ENCODE assay signal across 8 cellular contexts in the genomic region with DNA sequence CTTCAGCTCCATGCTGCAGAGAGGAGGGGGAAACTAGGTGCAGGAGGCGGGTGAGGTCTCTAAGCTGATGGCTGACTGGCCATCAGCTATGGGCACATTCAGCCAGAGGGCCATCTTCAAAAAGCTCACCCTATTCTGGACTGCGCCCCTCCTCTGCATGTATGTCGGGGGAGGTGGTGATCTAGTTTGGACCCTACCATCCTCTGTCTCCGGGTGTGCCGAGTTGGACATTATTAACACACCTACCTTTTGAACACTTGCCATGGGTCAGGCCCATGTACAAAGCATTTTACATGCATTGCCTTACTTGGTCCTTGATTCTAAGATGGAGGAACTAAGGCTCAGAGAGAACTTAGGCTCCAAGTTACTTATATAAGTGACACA. TPM values are rescaled to one million over a fixed set of nuclear protein-coding genes. Genes with fewer than 3 reads are reported as not detected.
DNase-seq lines count a peak whose midpoint lies in the region; ATAC-seq and TF ChIP-seq lines count a peak whose summit lies in the region.

No MANE protein-coding gene starts in this region.

- H3K4me3 ChIP-seq in heart right ventricle: peak overlapping the region in 9 of 10 donors; percentile 65 to 96 (median 80)
- H3K4me3 ChIP-seq in brain microvascular endothelial cell (ENCODE audit: low read depth, low read length): peak overlapping the region; percentile 88
- peak overlapping the region; percentile 99 for H3K4me3 ChIP-seq in mesodermal cell (ENCODE audit: extremely low read depth, insufficient read depth, low read length, poor library complexity, severe bottlenecking)

- no peaks in the 10 kb centered on the region for H3K27me3 ChIP-seq in heart right ventricle
- H3K27me3 ChIP-seq in brain microvascular endothelial cell (replicated peaks): no peaks in the 10 kb centered on the region

- TF ChIP-seq CTCF in heart right ventricle (IDR thresholded peaks at IDR 0.05) (no peak), brain microvascular endothelial cell (IDR thresholded peaks at IDR 0.05; ENCODE audit: low read depth, low read length, missing control alignments) (no peak)

- H3K36me3 ChIP-seq in heart right ventricle (peaks cover 0 to 52% (median 30%) of the 10 kb centered on the region in 9 donors), brain microvascular endothelial cell (replicated peaks) (peaks cover 22% of the 10 kb centered on the region), mesodermal cell (ENCODE audit: control insufficient read depth, insufficient read depth, low read length) (peaks cover 51% of the 10 kb centered on the region)

- no peaks in the 10 kb centered on the region for H3K9me3 ChIP-seq in heart right ventricle
- no peaks in the 10 kb centered on the region for H3K9me3 ChIP-seq in mesodermal cell (ENCODE audit: control insufficient read depth, low read length)

- H3K4me1 ChIP-seq in heart right ventricle: peaks cover 17 to 34% (median 28%) of the 10 kb centered on the region in 9 donors
- peaks cover 14% of the 10 kb centered on the region for H3K4me1 ChIP-seq in mesodermal cell (ENCODE audit: control insufficient read depth, insufficient read depth, low read length, poor library complexity, severe bottlenecking)

- intact Hi-C loops in heart right ventricle (cut with DNase I): loop anchor here in 3 of 10 donors (10.0 kb wide), 2 partner anchors 222 to 228 kb away; partner anchors contain the start of genes GNL3 (in 3 of the 3), PBRM1 (in 3 of the 3) and TWF2 (in 1 of the 3)
- intact Hi-C loops in left ventricle myocardium superior (cut with micrococcal nuclease): no loop called here

- WGBS in heart right ventricle, 2 donors: 64 to 74% methylated on average over 5 of the region's 5 CpGs
- 95 to 97% methylated on average over 4 of the region's 5 CpGs for WGBS in mesodermal cell (ENCODE audit: insufficient coverage in 2 of 2), 2 experiments

- in situ Hi-C loops in brain microvascular endothelial cell (cut with HindIII; ENCODE audit: low pct_ligation_motif_present, low sequenced_read_pairs): no loop called here

- H3K27ac ChIP-seq in heart right ventricle (peak overlapping the region; percentile 88 to 99 (median 92)), brain microvascular endothelial cell (no peak overlapping the region), mesodermal cell (ENCODE audit: low read depth, low read length, severe bottlenecking) (peak overlapping the region; percentile 23)

- ATAC-seq in heart right ventricle (no peak), left ventricle myocardium superior (no peak), GM18870 (IDR thresholded peaks at IDR 0.05; ENCODE audit: unreplicated experiment) (no peak)

- no peak for DNase-seq in heart right ventricle
- DNase-seq in left ventricle myocardium superior: no peak
- no peak for DNase-seq in brain microvascular endothelial cell
- DNase-seq in NCI-H69 (lab: John Stamatoyannopoulos, UW): no peak
- no peak for DNase-seq in OCI-M1 (lab: John Stamatoyannopoulos, UW)
- DNase-seq in activated CD4-positive, CD25-positive, alpha-beta regulatory T cell (lab: John Stamatoyannopoulos, UW): no peak

RNA-seq across cellular contexts. Expression of gene NISCH, which starts 1.4 kb away (rescaled TPM):
- 10 to 100 TPM; 35.3 to 56.3 (median 41.9) TPM for total RNA-seq in heart right ventricle
- 10 to 100 TPM; 24.0 to 53.6 TPM for polyA plus RNA-seq in heart right ventricle
- total RNA-seq in left ventricle myocardium superior: 48.3 TPM
- polyA plus RNA-seq in mesodermal cell (2013, experiment 1 of 2): 128 TPM
- 101 TPM for polyA plus RNA-seq in mesodermal cell (2013, experiment 2 of 2)

RNA-seq across cellular contexts. Expression of gene TNNC1, which starts 3.0 kb away (rescaled TPM):
- 1,000 to 10,000 TPM; 6,035 to 9,296 (median 8,226) TPM for total RNA-seq in heart right ventricle
- over 10,000 TPM in 1 of 2 donors, 1,000 to 10,000 TPM in 1; 9,937 to 18,066 TPM for polyA plus RNA-seq in heart right ventricle
- total RNA-seq in left ventricle myocardium superior: 8,945 TPM
- polyA plus RNA-seq in mesodermal cell (2013, experiment 1 of 2): 12.7 TPM
- 15.9 TPM for polyA plus RNA-seq in mesodermal cell (2013, experiment 2 of 2)

RNA-seq across cellular contexts. Expression of gene SEMA3G, which starts 11.9 kb away (rescaled TPM):
- total RNA-seq in heart right ventricle (10 to 100 TPM in 9 of 10 donors, 1 to 10 TPM in 1; 8.3 to 17.8 (median 16.2) TPM), left ventricle myocardium superior (9.1 TPM)
- polyA plus RNA-seq in heart right ventricle: 10 to 100 TPM; 12.1 to 13.1 TPM
- 24.5 TPM for polyA plus RNA-seq in mesodermal cell (2013, experiment 1 of 2)
- 16.1 TPM for polyA plus RNA-seq in mesodermal cell (2013, experiment 2 of 2)

RNA-seq across cellular contexts. Expression of gene STAB1, which starts 38.3 kb away (rescaled TPM):
- 100 to 1,000 TPM in 2 of 10 donors, 10 to 100 TPM in 8; 17.4 to 159 (median 33.2) TPM for total RNA-seq in heart right ventricle
- polyA plus RNA-seq in heart right ventricle: 100 to 1,000 TPM in 1 of 2 donors, 10 to 100 TPM in 1; 54.1 to 231 TPM
- total RNA-seq in left ventricle myocardium superior: 69.7 TPM
- polyA plus RNA-seq in mesodermal cell (2013, experiment 1 of 2): 14.5 TPM
- polyA plus RNA-seq in mesodermal cell (2013, experiment 2 of 2): 8.7 TPM

RNA-seq across cellular contexts. Expression of gene PHF7, which starts 46.3 kb away (rescaled TPM):
- 10 to 100 TPM; 11.5 to 26.3 (median 22.4) TPM for total RNA-seq in heart right ventricle
- polyA plus RNA-seq in heart right ventricle: 1 to 10 TPM; 1.9 to 6.0 TPM
- 13.1 TPM for total RNA-seq in left ventricle myocardium superior
- polyA plus RNA-seq in mesodermal cell (2013, experiment 1 of 2): 10.6 TPM
- 12.2 TPM for polyA plus RNA-seq in mesodermal cell (2013, experiment 2 of 2)
